16 cellular contexts compared by ENCODE assay signal in genomic region chr5:140602165-140602564, GRCh38. TPM values are rescaled to one million over a fixed set of nuclear protein-coding genes. Genes with fewer than 3 reads are reported as not detected.
A peak's percentile ranks its signal among the peaks of the same experiment; 100 is the strongest.
DNase-seq lines count a peak whose midpoint lies in the region; ATAC-seq and TF ChIP-seq lines count a peak whose summit lies in the region.
"Had no signal": no experiment of that assay in that cellular context is flagged by ENCODE, and none has a peak within 500 bp of the region (broad histone marks: within the 10 kb centered on the region; RNA-seq: fewer than 3 reads in every experiment).

No MANE protein-coding gene starts in this region.

- H4K20me1 ChIP-seq in GM23248 (ENCODE audit: insufficient read depth) (no peaks in the 10 kb centered on the region), PC-9 (ENCODE audit: insufficient read depth) (no peaks in the 10 kb centered on the region)

- no peaks in the 10 kb centered on the region for H3K9me3 ChIP-seq in GM23248 (ENCODE audit: low read depth)
- H3K9me3 ChIP-seq in PC-9 (ENCODE audit: insufficient read depth, low read depth): peaks cover 6% of the 10 kb centered on the region; the same call in 1 of the 2 replicates
- no peaks in the 10 kb centered on the region for H3K9me3 ChIP-seq in naive thymus-derived CD4-positive, alpha-beta T cell (ENCODE audit: control insufficient read depth in 2 of 3, low read length in 3 of 3)
- H3K9me3 ChIP-seq in testis: no peaks in the 10 kb centered on the region
- H3K9me3 ChIP-seq: ovary, SJSA1, thyroid gland had no signal

- H3K27ac ChIP-seq in GM23248: peak overlapping the region; percentile 60; the same call in 1 of the 2 replicates
- H3K27ac ChIP-seq in PC-9: peak overlapping the region; percentile 63; the same call in 1 of the 2 replicates
- H3K27ac ChIP-seq in naive thymus-derived CD4-positive, alpha-beta T cell (ENCODE audit: low read depth, low read length): no peak overlapping the region
- H3K27ac ChIP-seq in testis: no peak overlapping the region
- H3K27ac ChIP-seq: ovary, SJSA1, thyroid gland had no signal

- H3K27me3 ChIP-seq in GM23248 (replicated peaks; ENCODE audit: insufficient read depth) (no peaks in the 10 kb centered on the region), PC-9 (ENCODE audit: insufficient read depth, low read depth) (no peaks in the 10 kb centered on the region), testis (no peaks in the 10 kb centered on the region)
- H3K27me3 ChIP-seq in naive thymus-derived CD4-positive, alpha-beta T cell (ENCODE audit: control insufficient read depth in 2 of 2, insufficient read depth in 2 of 2, low read length in 2 of 2): no peaks in the 10 kb centered on the region
- H3K27me3 ChIP-seq: ovary, SJSA1, thyroid gland had no signal

- DNase-seq in GM23248: no peak
- no peak for DNase-seq in PC-9
- no peak for DNase-seq in naive thymus-derived CD4-positive, alpha-beta T cell
- DNase-seq in testis: no peak
- no peak for DNase-seq in NCI-H1417 treated with DMSO at 0.1 percent for 48 hours (lab: John Stamatoyannopoulos, UW)
- no peak for DNase-seq in stimulated activated CD4-positive, alpha-beta T cell treated with anti-CD3 and anti-CD28 coated beads, Interleukin-4, amount 100 ng/mL, for 1 hour
- DNase-seq: activated CD4-positive, alpha-beta T cell treated with anti-CD3 and anti-CD28 coated beads for 1 hour; activated CD8-positive, alpha-beta memory T cell treated with anti-CD3 and anti-CD28 coated beads, Interleukin-2, amount 10 ng/mL, durations not matched to agents 7 days and 5 days; activated effector memory CD4-positive, alpha-beta T cell treated with Interleukin-2 at 50 U/mL for 16 hours; amniotic stem cell; GDM1; NCI-H1417; ovary; thyroid gland had no signal

- no peak for TF ChIP-seq POLR2A in testis (IDR thresholded peaks at IDR 0.05)

- no peak overlapping the region for H3K4me3 Mint-ChIP-seq in naive thymus-derived CD4-positive, alpha-beta T cell
- H3K4me3 Mint-ChIP-seq: activated CD8-positive, alpha-beta memory T cell treated with anti-CD3 and anti-CD28 coated beads, Interleukin-2, amount 10 ng/mL, durations not matched to agents 7 days and 5 days; central memory CD8-positive, alpha-beta T cell had no signal

- H3K4me1 ChIP-seq in GM23248 (ENCODE audit: insufficient read depth) (no peaks in the 10 kb centered on the region), PC-9 (replicated peaks; ENCODE audit: insufficient read depth) (peaks cover 9% of the 10 kb centered on the region), testis (no peaks in the 10 kb centered on the region)
- no peaks in the 10 kb centered on the region for H3K4me1 ChIP-seq in naive thymus-derived CD4-positive, alpha-beta T cell (ENCODE audit: control insufficient read depth in 2 of 2, insufficient read depth in 2 of 2, low read length in 2 of 2)
- H3K4me1 ChIP-seq: SJSA1 had no signal

- BruUV-seq in PC-9 (replicated peaks; lab: Mats Ljungman, UMichigan): no TSS peak

- H3K4me2 ChIP-seq in GM23248 (ENCODE audit: unreplicated experiment) (no peak overlapping the region), PC-9 (no peak overlapping the region)

- ATAC-seq in naive thymus-derived CD4-positive, alpha-beta T cell: peak; percentile 45
- ATAC-seq: activated CD8-positive, alpha-beta memory T cell treated with anti-CD3 and anti-CD28 coated beads, Interleukin-2, amount 10 ng/mL, durations not matched to agents 7 days and 5 days had no signal

- H3K4me1 Mint-ChIP-seq in naive thymus-derived CD4-positive, alpha-beta T cell: no peaks in the 10 kb centered on the region
- H3K4me1 Mint-ChIP-seq: activated CD8-positive, alpha-beta memory T cell treated with anti-CD3 and anti-CD28 coated beads, Interleukin-2, amount 10 ng/mL, durations not matched to agents 7 days and 5 days; central memory CD8-positive, alpha-beta T cell had no signal

- TF ChIP-seq CTCF in PC-9 (conservative IDR thresholded peaks at IDR 0.05) (no peak), testis (IDR thresholded peaks at IDR 0.05) (no peak)

- peaks cover 0 to 12% (median 0%) of the 10 kb centered on the region in 5 donors for H3K27me3 Mint-ChIP-seq in naive thymus-derived CD4-positive, alpha-beta T cell
- H3K27me3 Mint-ChIP-seq: central memory CD8-positive, alpha-beta T cell had no signal

- H3K9ac ChIP-seq in GM23248: no peak overlapping the region

- H2AFZ ChIP-seq in GM23248 (no peak overlapping the region), PC-9 (0 out of 2 replicates have a peak overlapping the region, but pooled peaks have one; percentile 43)

- POLR2A ChIA-PET in PC-9 (lab: Charles Lee; ENCODE audit: unreplicated experiment): no interaction called here
- POLR2A ChIA-PET in naive thymus-derived CD4-positive, alpha-beta T cell (lab: Charles Lee): no interaction called here

- no peaks in the 10 kb centered on the region for H3K9me2 ChIP-seq in GM23248 (ENCODE audit: insufficient read depth)
- no peaks in the 10 kb centered on the region for H3K9me2 ChIP-seq in PC-9 (ENCODE audit: insufficient read depth)

- H3K27ac Mint-ChIP-seq in naive thymus-derived CD4-positive, alpha-beta T cell: no peak overlapping the region
- H3K27ac Mint-ChIP-seq: activated CD8-positive, alpha-beta memory T cell treated with anti-CD3 and anti-CD28 coated beads, Interleukin-2, amount 10 ng/mL, durations not matched to agents 7 days and 5 days had no signal

- H3K4me3 ChIP-seq in GM23248 (no peak overlapping the region), PC-9 (no peak overlapping the region), testis (no peak overlapping the region)
- H3K4me3 ChIP-seq in naive thymus-derived CD4-positive, alpha-beta T cell (ENCODE audit: low read length): no peak overlapping the region
- H3K4me3 ChIP-seq: ovary, SJSA1, thyroid gland had no signal

- WGBS in GM23248 (ENCODE audit: low coverage in 1 of 2, low lambda C conversion rate in 2 of 2, missing lambda C conversion rate in 2 of 2), 2 experiments: 70 to 76% methylated on average over 4 of the region's 4 CpGs
- 73 to 82% methylated on average over 4 of the region's 4 CpGs for WGBS in testis, 2 donors

- H3K36me3 ChIP-seq in GM23248 (ENCODE audit: low read depth): no peaks in the 10 kb centered on the region
- H3K36me3 ChIP-seq in PC-9 (ENCODE audit: low read depth): no peaks in the 10 kb centered on the region
- H3K36me3 ChIP-seq in naive thymus-derived CD4-positive, alpha-beta T cell (ENCODE audit: control insufficient read depth in 2 of 3, insufficient read depth in 3 of 3, low read length in 3 of 3): no peaks in the 10 kb centered on the region
- H3K36me3 ChIP-seq in testis (ENCODE audit: low read depth, missing control alignments): no peaks in the 10 kb centered on the region
- H3K36me3 ChIP-seq: ovary, SJSA1, thyroid gland had no signal

- in situ Hi-C loops in GM23248 (cut with MboI): no loop called here

- H3K79me2 ChIP-seq in GM23248 (ENCODE audit: insufficient read depth) (no peaks in the 10 kb centered on the region), PC-9 (ENCODE audit: low read depth) (no peaks in the 10 kb centered on the region)

- CTCF ChIA-PET in PC-9 (lab: Charles Lee): no interaction called here
- CTCF ChIA-PET in naive thymus-derived CD4-positive, alpha-beta T cell (lab: Charles Lee): no interaction called here

- intact Hi-C loops in PC-9 (cut with micrococcal nuclease; ENCODE audit: unreplicated experiment) (no loop called here), testis (cut with DNase I; ENCODE audit: low total_unique reads) (no loop called here)
- intact Hi-C loops in naive thymus-derived CD4-positive, alpha-beta T cell (cut with micrococcal nuclease): no loop called here

- H3F3A ChIP-seq in GM23248 (ENCODE audit: insufficient read depth): peaks cover 7% of the 10 kb centered on the region; the same call in 1 of the 2 replicates
- no peaks in the 10 kb centered on the region for H3F3A ChIP-seq in PC-9 (ENCODE audit: insufficient read depth, low read depth)

- H3K36me3 Mint-ChIP-seq in naive thymus-derived CD4-positive, alpha-beta T cell: no peaks in the 10 kb centered on the region
- H3K36me3 Mint-ChIP-seq: activated CD8-positive, alpha-beta memory T cell treated with anti-CD3 and anti-CD28 coated beads, Interleukin-2, amount 10 ng/mL, durations not matched to agents 7 days and 5 days had no signal

- H3K9me3 Mint-ChIP-seq in naive thymus-derived CD4-positive, alpha-beta T cell: peaks cover 0 to 1% (median 0%) of the 10 kb centered on the region in 11 donors
- H3K9me3 Mint-ChIP-seq: central memory CD8-positive, alpha-beta T cell had no signal

RNA-seq across cellular contexts. Expression of gene CD14, which starts 30.8 kb away (rescaled TPM):
- total RNA-seq in GM23248 (2014; rRNA removed; shearing (Covaris generic)): 1.9 and 6.1 TPM in 2 replicates
- 2.1 and 3.2 TPM in 2 replicates for polyA plus RNA-seq in GM23248 (2016; fragmentation: Nextera tagmentation; extraction: Ambion mirVana)
- total RNA-seq in PC-9 (2021): 0.35 and 0.81 TPM in 2 replicates
- 100 to 1,000 TPM in 1 of 5 experiments, 10 to 100 TPM in 2, 1 to 10 TPM in 1, under 1 TPM in 1; 0.56 to 198 (median 10.1) TPM for total RNA-seq in naive thymus-derived CD4-positive, alpha-beta T cell
- polyA plus RNA-seq in naive thymus-derived CD4-positive, alpha-beta T cell: 1 to 10 TPM; 2.5 to 2.9 TPM
- total RNA-seq in testis: 10 to 100 TPM; 23.7 to 41.1 TPM
- 40.5 TPM for polyA plus RNA-seq in testis (ENCODE audit: insufficient read depth, low read depth, low replicate concordance)

RNA-seq across cellular contexts. Expression of gene TMCO6, which starts 37.1 kb away (rescaled TPM):
- 14.4 and 48.2 TPM in 2 replicates for total RNA-seq in GM23248 (2014; rRNA removed; shearing (Covaris generic))
- polyA plus RNA-seq in GM23248 (2016; fragmentation: Nextera tagmentation; extraction: Ambion mirVana) (5.4 and 5.6 TPM in 2 replicates), testis (ENCODE audit: insufficient read depth, low read depth, low replicate concordance) (34.5 TPM)
- total RNA-seq in PC-9 (2021) (12.1 and 25.2 TPM in 2 replicates), testis (100 to 1,000 TPM in 1 of 2 donors, 10 to 100 TPM in 1; 58.0 to 103 TPM)
- 10 to 100 TPM; 24.5 to 55.3 (median 36.4) TPM for total RNA-seq in naive thymus-derived CD4-positive, alpha-beta T cell
- 10 to 100 TPM; 17.1 to 20.4 TPM for polyA plus RNA-seq in naive thymus-derived CD4-positive, alpha-beta T cell

RNA-seq across cellular contexts. Expression of gene SLC35A4, which starts 37.5 kb away (rescaled TPM):
- 11.8 and 19.6 TPM in 2 replicates for total RNA-seq in GM23248 (2014; rRNA removed; shearing (Covaris generic))
- 45.2 and 49.5 TPM in 2 replicates for polyA plus RNA-seq in GM23248 (2016; fragmentation: Nextera tagmentation; extraction: Ambion mirVana)
- total RNA-seq in PC-9 (2021): 44.2 and 66.2 TPM in 2 replicates
- total RNA-seq in naive thymus-derived CD4-positive, alpha-beta T cell: 10 to 100 TPM; 40.4 to 90.1 (median 52.4) TPM
- 100 to 1,000 TPM; 112 to 142 TPM for polyA plus RNA-seq in naive thymus-derived CD4-positive, alpha-beta T cell
- total RNA-seq in testis: 100 to 1,000 TPM in 1 of 2 donors, 10 to 100 TPM in 1; 84.3 to 105 TPM
- 97.0 TPM for polyA plus RNA-seq in testis (ENCODE audit: insufficient read depth, low read depth, low replicate concordance)

RNA-seq across cellular contexts. Expression of gene APBB3, which starts 37.8 kb away (rescaled TPM):
- total RNA-seq in GM23248 (2014; rRNA removed; shearing (Covaris generic)): 13.8 and 14.8 TPM in 2 replicates
- polyA plus RNA-seq in GM23248 (2016; fragmentation: Nextera tagmentation; extraction: Ambion mirVana) (13.1 and 13.2 TPM in 2 replicates), testis (ENCODE audit: insufficient read depth, low read depth, low replicate concordance) (73.1 TPM)
- total RNA-seq in PC-9 (2021) (23.4 and 26.0 TPM in 2 replicates), testis (100 to 1,000 TPM; 122 to 129 TPM)
- 10 to 100 TPM; 37.9 to 77.8 (median 72.4) TPM for total RNA-seq in naive thymus-derived CD4-positive, alpha-beta T cell
- polyA plus RNA-seq in naive thymus-derived CD4-positive, alpha-beta T cell: 1 to 10 TPM; 6.3 to 6.8 TPM

RNA-seq across cellular contexts. Expression of gene SRA1, which starts 44.9 kb away (rescaled TPM):
- 41.6 and 46.2 TPM in 2 replicates for total RNA-seq in GM23248 (2014; rRNA removed; shearing (Covaris generic))
- polyA plus RNA-seq in GM23248 (2016; fragmentation: Nextera tagmentation; extraction: Ambion mirVana) (90.6 and 91.2 TPM in 2 replicates), testis (ENCODE audit: insufficient read depth, low read depth, low replicate concordance) (49.0 TPM)
- total RNA-seq in PC-9 (2021) (30.5 and 36.1 TPM in 2 replicates), testis (10 to 100 TPM; 43.1 to 51.3 TPM)
- 10 to 100 TPM; 23.8 to 45.5 (median 34.0) TPM for total RNA-seq in naive thymus-derived CD4-positive, alpha-beta T cell
- polyA plus RNA-seq in naive thymus-derived CD4-positive, alpha-beta T cell: 10 to 100 TPM; 31.1 to 34.4 TPM

Comparison
In these comparisons a context has a peak if more than half of its experiments do, and no peak if none do; other contexts are left out.
1. H3K27ac ChIP-seq: peak in GM23248 (single experiment) and PC-9 (single experiment); none in naive thymus-derived CD4-positive, alpha-beta T cell (single experiment) and testis (0 of 2).